17 cellular contexts compared by ENCODE assay signal in genomic region chr3:135633078-135633477, GRCh38.
DNase-seq lines count a peak whose midpoint lies in the region; ATAC-seq and TF ChIP-seq lines count a peak whose summit lies in the region.
"Had no signal": no experiment of that assay in that cellular context is flagged by ENCODE, and none has a peak within 500 bp of the region (broad histone marks: within the 10 kb centered on the region; RNA-seq: fewer than 3 reads in every experiment).

No MANE protein-coding gene starts in this region.

- TF ChIP-seq CTCF in RWPE2 (IDR thresholded peaks at IDR 0.05; ENCODE audit: poor library complexity, severe bottlenecking) (no peak), neural crest cell (conservative IDR thresholded peaks at IDR 0.05) (no peak)

- H3K4me1 Mint-ChIP-seq in neural crest cell: peaks cover 33% of the 10 kb centered on the region
- H3K4me1 Mint-ChIP-seq: B cell had no signal

- no peaks in the 10 kb centered on the region for H3K4me1 ChIP-seq in RWPE2 (ENCODE audit: insufficient read depth, poor library complexity, severe bottlenecking)
- H3K4me1 ChIP-seq: HAP-1 had no signal

- H3K9me3 ChIP-seq in RWPE2 (ENCODE audit: severe bottlenecking): no peaks in the 10 kb centered on the region
- H3K9me3 ChIP-seq: HAP-1 had no signal

- H3K27me3 ChIP-seq in RWPE2 (ENCODE audit: insufficient read depth, poor library complexity, severe bottlenecking): no peaks in the 10 kb centered on the region

- DNase-seq in NCI-H2196 (lab: John Stamatoyannopoulos, UW; ENCODE audit: unreplicated experiment) (peak; percentile 4), NCI-H2196 treated with DMSO at 0.1 percent for 48 hours (lab: John Stamatoyannopoulos, UW; ENCODE audit: unreplicated experiment) (no peak), RWPE2 (ENCODE audit: low spot score) (no peak), neural crest cell (ENCODE audit: low read depth, low spot score) (no peak), superior temporal gyrus (ENCODE audit: extremely low spot score) (no peak), NCI-H345 treated with DMSO at 0.1 percent for 48 hours (lab: John Stamatoyannopoulos, UW; ENCODE audit: unreplicated experiment) (no peak)
- DNase-seq: C1 segment of cervical spinal cord; Calu3; CD4-positive, alpha-beta T cell; DMS153; DMS79 treated with DMSO at 0.1 percent for 48 hours; EL; GDM1; IMR-90 had no signal

- H3K36me3 ChIP-seq in RWPE2 (ENCODE audit: low read depth): no peaks in the 10 kb centered on the region
- H3K36me3 ChIP-seq: HAP-1 had no signal

- TF ChIP-seq EP300 in Ishikawa (IDR thresholded peaks at IDR 0.05; ENCODE audit: borderline replicate concordance): no peak

- 0 out of 3 replicates have a peak, but pooled peaks have one; percentile 19 for ATAC-seq in RWPE2 (ENCODE audit: low read depth)

- no peaks in the 10 kb centered on the region for H3K36me3 Mint-ChIP-seq in neural crest cell (ENCODE audit: low read depth)

- no peak overlapping the region for H3K4me3 ChIP-seq in RWPE2 (ENCODE audit: severe bottlenecking)
- H3K4me3 ChIP-seq: HAP-1 had no signal

- peak overlapping the region; percentile 15 for H3K27ac Mint-ChIP-seq in neural crest cell (ENCODE audit: unreplicated experiment)
- H3K27ac Mint-ChIP-seq: B cell; CD4-positive, alpha-beta T cell had no signal

- no peak overlapping the region for H3K4me3 Mint-ChIP-seq in neural crest cell
- H3K4me3 Mint-ChIP-seq: B cell; CD4-positive, alpha-beta T cell had no signal

- H3K27ac ChIP-seq in RWPE2 (ENCODE audit: poor library complexity, severe bottlenecking): no peak overlapping the region

- no peak for TF ChIP-seq RAD21 in Ishikawa (IDR thresholded peaks at IDR 0.05; ENCODE audit: low read depth)

- H3K27me3 Mint-ChIP-seq in neural crest cell (ENCODE audit: low read depth): no peaks in the 10 kb centered on the region
- H3K27me3 Mint-ChIP-seq: CD4-positive, alpha-beta T cell had no signal

- peaks cover 3% of the 10 kb centered on the region for H3K9me3 Mint-ChIP-seq in neural crest cell
- H3K9me3 Mint-ChIP-seq: CD4-positive, alpha-beta T cell had no signal

TF ChIP-seq in Ishikawa, 13 proteins besides CTCF, POLR2A, EP300 and RAD21:
- TF ChIP-seq NFIC (IDR thresholded peaks at IDR 0.05) (0 out of 2 replicates have a peak, but pooled peaks have one; percentile 9), TCF12 (IDR thresholded peaks at IDR 0.05; ENCODE audit: low read depth) (no peak)
